In genomic region chr20:58130156-58130555, GRCh38 we compare ENCODE assay signal across 1 cellular context.
TF ChIP-seq lines count a peak whose summit lies in the region.

No MANE protein-coding gene starts in this region.

TF ChIP-seq in H1, 55 proteins besides CTCF, POLR2A, EP300 and RAD21:
- TF ChIP-seq SIN3A (conservative IDR thresholded peaks at IDR 0.05 in 1 of 2, IDR thresholded peaks at IDR 0.05 in 1 of 2; ENCODE audit: low read depth in 1 of 2, low read length in 2 of 2) (no peak), CEBPB (IDR thresholded peaks at IDR 0.05; ENCODE audit: low read depth, low read length) (no peak), GTF2F1 (IDR thresholded peaks at IDR 0.05; ENCODE audit: borderline replicate concordance, low read depth, low read length) (no peak), POU5F1 (IDR thresholded peaks at IDR 0.05; ENCODE audit: low read depth, low read length) (no peak), TAF7 (optimal IDR thresholded peaks at IDR 0.05; ENCODE audit: borderline replicate concordance, low read depth, low read length) (no peak), FOSL1 (IDR thresholded peaks at IDR 0.05; ENCODE audit: insufficient read depth, low read depth, low read length) (no peak), CHD7 (IDR thresholded peaks at IDR 0.05; ENCODE audit: insufficient replicate concordance, low read length) (no peak), SP2 (IDR thresholded peaks at IDR 0.05; ENCODE audit: low read length) (no peak), SRF (IDR thresholded peaks at IDR 0.05; ENCODE audit: low read depth, low read length) (no peak), TBP (IDR thresholded peaks at IDR 0.05; ENCODE audit: low read depth, low read length) (no peak), PHF8 (conservative IDR thresholded peaks at IDR 0.05; ENCODE audit: low read depth, low read length) (no peak)
